Comparison of ENCODE assay signal across 8 cellular contexts in genomic region chr10:72337039-72337629, GRCh38. TPM values are rescaled to one million over a fixed set of nuclear protein-coding genes. Genes with fewer than 3 reads are reported as not detected.
DNase-seq lines count a peak whose midpoint lies in the region; ATAC-seq and TF ChIP-seq lines count a peak whose summit lies in the region.

No MANE protein-coding gene starts in this region.

- TF ChIP-seq CTCF in GM23338 (conservative IDR thresholded peaks at IDR 0.05; ENCODE audit: low read depth in 2 of 2) (peak; percentile 91 to 94), thyroid gland (IDR thresholded peaks at IDR 0.05) (peak; percentile 89 to 98 (median 93))

- WGBS in thyroid gland, 2 donors, result 69 to 93% methylated on average over 2 of the region's 5 CpGs

- DNase-seq in AG08396 (ENCODE audit: low spot score) (peak; percentile 70), GM23338 (ENCODE audit: low spot score) (peak; percentile 76), NCI-H82 (lab: John Stamatoyannopoulos, UW) (peak; percentile 85), naive B cell (peak; percentile 63), thyroid gland (peak; percentile 85 to 90)
- peak; percentile 70 for DNase-seq in activated T-cell treated with anti-CD3 and anti-CD28 coated beads, Interleukin-2, amount 50 U/mL, for 4 hours

- H3K9me3 ChIP-seq in thyroid gland, result no peaks in the 10 kb centered on the region

- no peak overlapping the region for H2AFZ ChIP-seq in GM23338

- ATAC-seq in GM23338 (peak; percentile 49), esophagus mucosa (peak; percentile 38), naive B cell (ENCODE audit: low read depth in 2 of 2) (no peak), HG02610 (IDR thresholded peaks at IDR 0.05; ENCODE audit: unreplicated experiment) (no peak)
- ATAC-seq in activated T-cell treated with anti-CD3 and anti-CD28 coated beads, Interleukin-2, amount 50 U/mL, for 4 hours, result peak; percentile 15 to 26

- no peaks in the 10 kb centered on the region for H3K27me3 ChIP-seq in GM23338 (ENCODE audit: insufficient read depth)
- H3K27me3 ChIP-seq in thyroid gland, result no peaks in the 10 kb centered on the region

- H3K27ac Mint-ChIP-seq in GM23338, result no peak overlapping the region
- H3K27ac Mint-ChIP-seq in naive B cell, result peak overlapping the region; percentile 79 to 99 (median 92)

- no peaks in the 10 kb centered on the region for H3K79me2 ChIP-seq in GM23338 (replicated peaks; ENCODE audit: insufficient read depth)

- no peak overlapping the region for H3K4me3 ChIP-seq in GM23338
- no peak overlapping the region for H3K4me3 ChIP-seq in thyroid gland (replicated peaks in 1 of 3)

- H3K4me1 Mint-ChIP-seq in GM23338, result peaks cover 25% of the 10 kb centered on the region
- H3K4me1 Mint-ChIP-seq in activated T-cell treated with anti-CD3 and anti-CD28 coated beads, Interleukin-2, amount 50 U/mL, for 4 hours (ENCODE audit: low read depth), result peaks cover 61% of the 10 kb centered on the region
- peaks cover 35 to 64% (median 60%) of the 10 kb centered on the region in 3 donors for H3K4me1 Mint-ChIP-seq in naive B cell

- H3K27ac ChIP-seq in GM23338 (ENCODE audit: low read depth) (no peak overlapping the region), thyroid gland (peak overlapping the region; percentile 71 to 97 (median 82))

- H3K4me3 Mint-ChIP-seq in GM23338, result no peak overlapping the region
- no peak overlapping the region for H3K4me3 Mint-ChIP-seq in activated T-cell treated with anti-CD3 and anti-CD28 coated beads, Interleukin-2, amount 50 U/mL, for 4 hours
- H3K4me3 Mint-ChIP-seq in naive B cell, result peak overlapping the region in 3 of 8 donors; percentile 27 to 70 (median 66)

- H3K9me3 Mint-ChIP-seq in GM23338, result no peaks in the 10 kb centered on the region
- H3K9me3 Mint-ChIP-seq in activated T-cell treated with anti-CD3 and anti-CD28 coated beads, Interleukin-2, amount 50 U/mL, for 4 hours, result no peaks in the 10 kb centered on the region
- H3K9me3 Mint-ChIP-seq in naive B cell, result no peaks in the 10 kb centered on the region

- H3K27me3 Mint-ChIP-seq in GM23338 (ENCODE audit: insufficient read depth, low read depth, poor library complexity) (peaks cover 8% of the 10 kb centered on the region), naive B cell (no peaks in the 10 kb centered on the region)
- H3K27me3 Mint-ChIP-seq in activated T-cell treated with anti-CD3 and anti-CD28 coated beads, Interleukin-2, amount 50 U/mL, for 4 hours (ENCODE audit: low read depth), result no peaks in the 10 kb centered on the region

- H3K4me2 ChIP-seq in GM23338, result no peak overlapping the region

- 0 out of 2 replicates have a peak, but pooled peaks cover 3% of the 10 kb centered on the region for H4K20me1 ChIP-seq in GM23338 (replicated peaks; ENCODE audit: insufficient read depth)

- H3K36me3 ChIP-seq in GM23338 (ENCODE audit: insufficient read depth) (peaks cover 4% of the 10 kb centered on the region; the same call in 1 of the 2 replicates), thyroid gland (peaks cover 34 to 50% of the 10 kb centered on the region in 2 donors)

- H3K36me3 Mint-ChIP-seq in GM23338 (ENCODE audit: low read depth) (peaks cover 46% of the 10 kb centered on the region; the same call in 2 of the 3 replicates), naive B cell (peaks cover 0 to 7% of the 10 kb centered on the region in 2 donors)
- H3K36me3 Mint-ChIP-seq in activated T-cell treated with anti-CD3 and anti-CD28 coated beads, Interleukin-2, amount 50 U/mL, for 4 hours (ENCODE audit: insufficient read depth), result peaks cover 21% of the 10 kb centered on the region

- no peaks in the 10 kb centered on the region for H3K9me2 ChIP-seq in GM23338 (ENCODE audit: insufficient read depth)

- peaks cover 11% of the 10 kb centered on the region; the same call in 1 of the 2 replicates for H3K4me1 ChIP-seq in GM23338 (ENCODE audit: insufficient read depth)
- peaks cover 18 to 46% of the 10 kb centered on the region in 2 donors for H3K4me1 ChIP-seq in thyroid gland

- intact Hi-C loops in thyroid gland (cut with DNase I), result loop anchor here (5.0 to 10.0 kb wide), 4 partner anchors 210 to 440 kb away; no protein-coding TSS in a partner anchor

- H3F3A ChIP-seq in GM23338 (replicated peaks; ENCODE audit: low read depth), result peaks cover 8% of the 10 kb centered on the region; the same call in 1 of the 2 replicates

- TF ChIP-seq POLR2A in thyroid gland (IDR thresholded peaks at IDR 0.05), result no peak

TF ChIP-seq in GM23338, 12 proteins besides CTCF, POLR2A, EP300 and RAD21 (continues in another document):
- TF ChIP-seq POLR2AphosphoS5 (IDR thresholded peaks at IDR 0.05; ENCODE audit: low read depth), result no peak
- no peak for TF ChIP-seq CREB1 (CRISPR knock-in tag; IDR thresholded peaks at IDR 0.05; ENCODE audit: low read depth)
- TF ChIP-seq, protein P1, sequence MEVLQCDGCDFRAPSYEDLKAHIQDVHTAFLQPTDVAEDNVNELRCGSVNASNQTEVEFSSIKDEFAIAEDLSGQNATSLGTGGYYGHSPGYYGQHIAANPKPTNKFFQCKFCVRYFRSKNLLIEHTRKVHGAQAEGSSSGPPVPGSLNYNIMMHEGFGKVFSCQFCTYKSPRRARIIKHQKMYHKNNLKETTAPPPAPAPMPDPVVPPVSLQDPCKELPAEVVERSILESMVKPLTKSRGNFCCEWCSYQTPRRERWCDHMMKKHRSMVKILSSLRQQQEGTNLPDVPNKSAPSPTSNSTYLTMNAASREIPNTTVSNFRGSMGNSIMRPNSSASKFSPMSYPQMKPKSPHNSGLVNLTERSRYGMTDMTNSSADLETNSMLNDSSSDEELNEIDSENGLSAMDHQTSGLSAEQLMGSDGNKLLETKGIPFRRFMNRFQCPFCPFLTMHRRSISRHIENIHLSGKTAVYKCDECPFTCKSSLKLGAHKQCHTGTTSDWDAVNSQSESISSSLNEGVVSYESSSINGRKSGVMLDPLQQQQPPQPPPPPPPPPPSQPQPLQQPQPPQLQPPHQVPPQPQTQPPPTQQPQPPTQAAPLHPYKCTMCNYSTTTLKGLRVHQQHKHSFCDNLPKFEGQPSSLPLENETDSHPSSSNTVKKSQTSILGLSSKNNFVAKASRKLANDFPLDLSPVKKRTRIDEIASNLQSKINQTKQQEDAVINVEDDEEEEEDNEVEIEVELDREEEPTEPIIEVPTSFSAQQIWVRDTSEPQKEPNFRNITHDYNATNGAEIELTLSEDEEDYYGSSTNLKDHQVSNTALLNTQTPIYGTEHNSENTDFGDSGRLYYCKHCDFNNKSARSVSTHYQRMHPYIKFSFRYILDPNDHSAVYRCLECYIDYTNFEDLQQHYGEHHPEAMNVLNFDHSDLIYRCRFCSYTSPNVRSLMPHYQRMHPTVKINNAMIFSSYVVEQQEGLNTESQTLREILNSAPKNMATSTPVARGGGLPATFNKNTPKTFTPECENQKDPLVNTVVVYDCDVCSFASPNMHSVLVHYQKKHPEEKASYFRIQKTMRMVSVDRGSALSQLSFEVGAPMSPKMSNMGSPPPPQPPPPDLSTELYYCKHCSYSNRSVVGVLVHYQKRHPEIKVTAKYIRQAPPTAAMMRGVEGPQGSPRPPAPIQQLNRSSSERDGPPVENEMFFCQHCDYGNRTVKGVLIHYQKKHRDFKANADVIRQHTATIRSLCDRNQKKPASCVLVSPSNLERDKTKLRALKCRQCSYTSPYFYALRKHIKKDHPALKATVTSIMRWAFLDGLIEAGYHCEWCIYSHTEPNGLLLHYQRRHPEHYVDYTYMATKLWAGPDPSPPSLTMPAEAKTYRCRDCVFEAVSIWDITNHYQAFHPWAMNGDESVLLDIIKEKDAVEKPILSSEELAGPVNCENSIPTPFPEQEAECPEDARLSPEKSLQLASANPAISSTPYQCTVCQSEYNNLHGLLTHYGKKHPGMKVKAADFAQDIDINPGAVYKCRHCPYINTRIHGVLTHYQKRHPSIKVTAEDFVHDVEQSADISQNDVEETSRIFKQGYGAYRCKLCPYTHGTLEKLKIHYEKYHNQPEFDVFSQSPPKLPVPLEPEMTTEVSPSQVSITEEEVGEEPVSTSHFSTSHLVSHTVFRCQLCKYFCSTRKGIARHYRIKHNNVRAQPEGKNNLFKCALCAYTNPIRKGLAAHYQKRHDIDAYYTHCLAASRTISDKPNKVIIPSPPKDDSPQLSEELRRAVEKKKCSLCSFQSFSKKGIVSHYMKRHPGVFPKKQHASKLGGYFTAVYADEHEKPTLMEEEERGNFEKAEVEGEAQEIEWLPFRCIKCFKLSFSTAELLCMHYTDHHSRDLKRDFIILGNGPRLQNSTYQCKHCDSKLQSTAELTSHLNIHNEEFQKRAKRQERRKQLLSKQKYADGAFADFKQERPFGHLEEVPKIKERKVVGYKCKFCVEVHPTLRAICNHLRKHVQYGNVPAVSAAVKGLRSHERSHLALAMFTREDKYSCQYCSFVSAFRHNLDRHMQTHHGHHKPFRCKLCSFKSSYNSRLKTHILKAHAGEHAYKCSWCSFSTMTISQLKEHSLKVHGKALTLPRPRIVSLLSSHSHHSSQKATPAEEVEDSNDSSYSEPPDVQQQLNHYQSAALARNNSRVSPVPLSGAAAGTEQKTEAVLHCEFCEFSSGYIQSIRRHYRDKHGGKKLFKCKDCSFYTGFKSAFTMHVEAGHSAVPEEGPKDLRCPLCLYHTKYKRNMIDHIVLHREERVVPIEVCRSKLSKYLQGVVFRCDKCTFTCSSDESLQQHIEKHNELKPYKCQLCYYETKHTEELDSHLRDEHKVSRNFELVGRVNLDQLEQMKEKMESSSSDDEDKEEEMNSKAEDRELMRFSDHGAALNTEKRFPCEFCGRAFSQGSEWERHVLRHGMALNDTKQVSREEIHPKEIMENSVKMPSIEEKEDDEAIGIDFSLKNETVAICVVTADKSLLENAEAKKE (CRISPR knock-in tag; IDR thresholded peaks at IDR 0.05), result no peak
- no peak for TF ChIP-seq ZNF114 (CRISPR knock-in tag; IDR thresholded peaks at IDR 0.05)
- TF ChIP-seq EZH2 (IDR thresholded peaks at IDR 0.05; ENCODE audit: low read depth, unreplicated experiment), result no peak
- no peak for TF ChIP-seq STAT1 (IDR thresholded peaks at IDR 0.05; ENCODE audit: unreplicated experiment)

RNA-seq across cellular contexts. Expression of gene DNAJB12, which starts 17.6 kb away (rescaled TPM):
- 13.0 and 16.0 TPM in 2 replicates for total RNA-seq in GM23338 (2014; rRNA removed; shearing (Covaris generic))
- 12.6 and 12.8 TPM in 2 replicates for polyA plus RNA-seq in GM23338 (2016; fragmentation: Nextera tagmentation; extraction: Ambion mirVana)
- total RNA-seq in activated T-cell treated with anti-CD3 and anti-CD28 coated beads, Interleukin-2, amount 50 U/mL, for 4 hours, result 10 to 100 TPM; 32.6 to 39.4 (median 35.4) TPM
- 21.6 TPM for total RNA-seq in esophagus mucosa
- polyA plus RNA-seq in naive B cell (ENCODE audit: low read depth in 6 of 6), result 10 to 100 TPM; 15.7 to 28.4 (median 18.6) TPM
- 10 to 100 TPM; 31.6 to 49.7 (median 44.1) TPM for total RNA-seq in thyroid gland

Comparison
In these comparisons a context has a peak if more than half of its experiments do, and no peak if none do; other contexts are left out.
1. ATAC-seq: peak in GM23338 (single experiment), activated T-cell treated with anti-CD3 and anti-CD28 coated beads, Interleukin-2, amount 50 U/mL, for 4 hours (2 of 2) and esophagus mucosa (single experiment); none in naive B cell (0 of 2) and HG02610 (single experiment).
2. Peak in every context shown above with its lines, with median percentiles within 50 percentile points of each other: DNase-seq.